Comparison of ENCODE assay signal across 13 cellular contexts in genomic region chr10:50395279-50395678, GRCh38.
DNase-seq lines count a peak whose midpoint lies in the region; ATAC-seq, FAIRE-seq and TF ChIP-seq lines count a peak whose summit lies in the region.
"Had no signal": no experiment of that assay in that cellular context is flagged by ENCODE, and none has a peak within 500 bp of the region (broad histone marks: within the 10 kb centered on the region; RNA-seq: fewer than 3 reads in every experiment).

No MANE protein-coding gene starts in this region.

- H3K4me1 ChIP-seq in left ventricle myocardium inferior (peaks cover 60% of the 10 kb centered on the region), keratinocyte (ENCODE audit: control insufficient read depth, extremely low read depth, insufficient read depth, low read length) (peaks cover 47% of the 10 kb centered on the region), aorta (ENCODE audit: control insufficient read depth in 1 of 2, insufficient read depth in 2 of 2, low read length in 2 of 2) (peaks cover 1 to 7% of the 10 kb centered on the region in 2 donors), smooth muscle cell (ENCODE audit: low read depth) (no peaks in the 10 kb centered on the region)

- TF ChIP-seq CTCF in left ventricle myocardium inferior (IDR thresholded peaks at IDR 0.05; ENCODE audit: borderline replicate concordance) (no peak), keratinocyte (optimal IDR thresholded peaks at IDR 0.05 in 1 of 3, IDR thresholded peaks at IDR 0.05 in 1 of 3, conservative IDR thresholded peaks at IDR 0.05 in 1 of 3; ENCODE audit: extremely low read depth in 1 of 3, insufficient read depth in 2 of 3, low read length in 3 of 3) (no peak), smooth muscle cell (IDR thresholded peaks at IDR 0.05; ENCODE audit: borderline replicate concordance, insufficient read depth, poor library complexity, severe bottlenecking) (no peak)

- peaks cover 2% of the 10 kb centered on the region for H3K9me1 ChIP-seq in keratinocyte (ENCODE audit: control insufficient read depth, extremely low read depth, insufficient read depth, low read length)

- DNase-seq in left ventricle myocardium superior = no peak
- DNase-seq in left ventricle myocardium inferior = no peak
- peak; percentile 88 for DNase-seq in amniotic epithelial cell (ENCODE audit: low read depth)
- peak; percentile 25 for DNase-seq in keratinocyte (ENCODE audit: low read depth, low spot score)
- no peak for DNase-seq in aorta
- DNase-seq in smooth muscle cell (lab: John Stamatoyannopoulos, UW; ENCODE audit: unreplicated experiment) = no peak
- DNase-seq in GM12891 (ENCODE audit: insufficient read length, low spot score) = no peak
- DNase-seq in NCI-H2029 (lab: John Stamatoyannopoulos, UW) = no peak
- DNase-seq: amniotic stem cell, NCI-H526 had no signal

- no peaks in the 10 kb centered on the region for H3F3A ChIP-seq in smooth muscle cell (ENCODE audit: low read depth)

- H3K36me3 ChIP-seq in left ventricle myocardium inferior (no peaks in the 10 kb centered on the region), keratinocyte (ENCODE audit: control insufficient read depth in 2 of 2, extremely low read depth in 1 of 2, insufficient read depth in 2 of 2, low read length in 2 of 2) (no peaks in the 10 kb centered on the region), aorta (ENCODE audit: control insufficient read depth in 1 of 2, insufficient read depth in 2 of 2, low read length in 1 of 2) (no peaks in the 10 kb centered on the region), smooth muscle cell (ENCODE audit: low read depth) (no peaks in the 10 kb centered on the region)

- H4K20me1 ChIP-seq in keratinocyte (ENCODE audit: control insufficient read depth, extremely low read depth, insufficient read depth, low read length) = peaks cover 5% of the 10 kb centered on the region
- H4K20me1 ChIP-seq in smooth muscle cell (ENCODE audit: low read depth) = no peaks in the 10 kb centered on the region

- ATAC-seq in left ventricle myocardium superior (peak; percentile 39), aorta (ENCODE audit: low FRiP score) (peak; percentile 56)
- ATAC-seq: HCT116 had no signal

- H3K79me2 ChIP-seq in keratinocyte (ENCODE audit: control insufficient read depth, insufficient read depth, low read length) = peaks cover 40% of the 10 kb centered on the region
- no peaks in the 10 kb centered on the region for H3K79me2 ChIP-seq in smooth muscle cell (ENCODE audit: low read depth)

- dilution Hi-C loops in keratinocyte (cut with MboI; ENCODE audit: extremely low pct_ligation_motif_present, low sequenced_read_pairs) = no loop called here

- 45 to 95% methylated on average over 1 of the region's 1 CpG for WGBS in aorta, 2 donors
- 100% methylated on average over 1 of the region's 1 CpG for WGBS in smooth muscle cell (ENCODE audit: low lambda C conversion rate)

- H3K9me3 ChIP-seq in left ventricle myocardium inferior (replicated peaks) = no peaks in the 10 kb centered on the region
- H3K9me3 ChIP-seq in keratinocyte (ENCODE audit: control insufficient read depth, low read depth, low read length) = no peaks in the 10 kb centered on the region
- no peaks in the 10 kb centered on the region for H3K9me3 ChIP-seq in aorta (ENCODE audit: control insufficient read depth, low read length)
- no peaks in the 10 kb centered on the region for H3K9me3 ChIP-seq in smooth muscle cell (replicated peaks; ENCODE audit: low read depth)

- intact Hi-C loops in left ventricle myocardium superior (cut with micrococcal nuclease) = no loop called here
- intact Hi-C loops in left ventricle myocardium inferior (cut with micrococcal nuclease) = no loop called here
- intact Hi-C loops in aorta (cut with DNase I) = no loop called here

- H3K4me2 ChIP-seq in keratinocyte (ENCODE audit: control insufficient read depth, extremely low read depth, insufficient read depth, low read depth, low read length) (peak overlapping the region; percentile 57), smooth muscle cell (no peak overlapping the region)

- H3K9ac ChIP-seq in keratinocyte (ENCODE audit: control insufficient read depth, extremely low read depth, insufficient read depth, low read length) (peak overlapping the region; percentile 54), smooth muscle cell (ENCODE audit: low read depth) (no peak overlapping the region)

- FAIRE-seq in keratinocyte (lab: Jason Lieb, UNC) = no peak
- FAIRE-seq in GM12891 (lab: Jason Lieb, UNC) = no peak
- FAIRE-seq: endothelial cell of umbilical vein, urothelium cell line had no signal

- H3K27ac ChIP-seq in left ventricle myocardium inferior (replicated peaks) (no peak overlapping the region), keratinocyte (ENCODE audit: control insufficient read depth, insufficient read depth, low read length) (peak overlapping the region; percentile 83), aorta (ENCODE audit: low read depth in 1 of 2, low read length in 2 of 2) (no peak overlapping the region), smooth muscle cell (ENCODE audit: low read depth) (no peak overlapping the region)

- TF ChIP-seq POLR2A in GM12891 (IDR thresholded peaks at IDR 0.05; ENCODE audit: low read depth, low read length) = no peak

- H3K4me3 ChIP-seq in left ventricle myocardium inferior (no peak overlapping the region), keratinocyte (ENCODE audit: control insufficient read depth in 2 of 3, extremely low read depth in 1 of 3, insufficient read depth in 2 of 3, low read depth in 1 of 3, low read length in 3 of 3) (no peak overlapping the region), aorta (ENCODE audit: low read length in 2 of 2) (no peak overlapping the region), smooth muscle cell (no peak overlapping the region)

- H3K27me3 ChIP-seq in left ventricle myocardium inferior (ENCODE audit: low read depth) (no peaks in the 10 kb centered on the region), keratinocyte (ENCODE audit: control insufficient read depth, extremely low read depth, insufficient read depth, low read length) (no peaks in the 10 kb centered on the region), aorta (ENCODE audit: control insufficient read depth in 1 of 2, insufficient read depth in 2 of 2, low read length in 1 of 2) (no peaks in the 10 kb centered on the region), smooth muscle cell (ENCODE audit: low read depth) (no peaks in the 10 kb centered on the region)

- H2AFZ ChIP-seq in keratinocyte (ENCODE audit: control insufficient read depth, low read length) (no peak overlapping the region), smooth muscle cell (ENCODE audit: low read depth) (no peak overlapping the region)

TF ChIP-seq in GM12891, 5 proteins besides CTCF, POLR2A, EP300 and RAD21:
- no peak for TF ChIP-seq SPI1 (IDR thresholded peaks at IDR 0.05; ENCODE audit: low read depth, low read length)
- no peak for TF ChIP-seq POU2F2 (IDR thresholded peaks at IDR 0.05; ENCODE audit: low read depth, low read length)
- TF ChIP-seq POLR2AphosphoS5 (IDR thresholded peaks at IDR 0.05; ENCODE audit: low read depth, low read length) = no peak
- no peak for TF ChIP-seq TAF1 (IDR thresholded peaks at IDR 0.05; ENCODE audit: low read depth, low read length)
- TF ChIP-seq PAX5 (IDR thresholded peaks at IDR 0.05; ENCODE audit: insufficient read depth, low read length, severe bottlenecking) = no peak

Comparison
In these comparisons a context has a peak if more than half of its experiments do, and no peak if none do; other contexts are left out.
1. DNase-seq: peak in amniotic epithelial cell (single experiment) and keratinocyte (single experiment); none in left ventricle myocardium superior (single experiment), left ventricle myocardium inferior (single experiment), aorta (0 of 2), smooth muscle cell (single experiment), GM12891 (single experiment) and NCI-H2029 (single experiment).